In genomic region chr3:123310741-123311140, GRCh38 we compare ENCODE assay signal across 14 cellular contexts.
"Had no signal": no experiment of that assay in that cellular context is flagged by ENCODE, and none has a peak within 500 bp of the region (broad histone marks: within the 10 kb centered on the region; RNA-seq: fewer than 3 reads in every experiment).

No MANE protein-coding gene starts in this region.

- H3K4me3 ChIP-seq: left lung, thyroid gland had no signal

- H3K9ac ChIP-seq: parathyroid adenoma had no signal

- H3K4me1 ChIP-seq: left lung, thyroid gland had no signal

- H3K36me3 ChIP-seq: left lung, thyroid gland had no signal

- DNase-seq: activated CD4-positive, alpha-beta T cell treated with anti-CD3 and anti-CD28 coated beads, Interleukin-2, amount 50 U/mL, for 48 hours; activated CD4-positive, CD25-positive, alpha-beta regulatory T cell treated with anti-CD3 and anti-CD28 coated beads, Interleukin-2, amount 50 U/mL, for 72 hours; activated CD8-positive, alpha-beta memory T cell treated with anti-CD3 and anti-CD28 coated beads, Interleukin-2, amount 10 ng/mL, durations not matched to agents 7 days and 5 days; activated gamma-delta T cell; activated T-cell treated with anti-CD3 and anti-CD28 coated beads, Interleukin-2, amount 50 U/mL, for 4 hours; foreskin melanocyte; head of caudate nucleus; mesenchymal stem cell; retina; stimulated activated CD4-positive, alpha-beta T cell treated with anti-CD3 and anti-CD28 coated beads, Interleukin-15, amount 100 ng/mL, for 24 hours; thyroid gland had no signal

- H3K27me3 ChIP-seq: thyroid gland had no signal

- H3K27ac ChIP-seq: left lung, parathyroid adenoma, thyroid gland had no signal

- ATAC-seq: activated CD8-positive, alpha-beta memory T cell treated with anti-CD3 and anti-CD28 coated beads, Interleukin-2, amount 10 ng/mL, durations not matched to agents 7 days and 5 days; activated T-cell treated with anti-CD3 and anti-CD28 coated beads, Interleukin-2, amount 50 U/mL, for 4 hours; esophagus mucosa; left lung had no signal

- H2AFZ ChIP-seq: parathyroid adenoma had no signal

- H3K79me2 ChIP-seq: parathyroid adenoma had no signal

- H3K9me3 ChIP-seq: left lung, thyroid gland had no signal
